16 cellular contexts compared by ENCODE assay signal in the genomic region with DNA sequence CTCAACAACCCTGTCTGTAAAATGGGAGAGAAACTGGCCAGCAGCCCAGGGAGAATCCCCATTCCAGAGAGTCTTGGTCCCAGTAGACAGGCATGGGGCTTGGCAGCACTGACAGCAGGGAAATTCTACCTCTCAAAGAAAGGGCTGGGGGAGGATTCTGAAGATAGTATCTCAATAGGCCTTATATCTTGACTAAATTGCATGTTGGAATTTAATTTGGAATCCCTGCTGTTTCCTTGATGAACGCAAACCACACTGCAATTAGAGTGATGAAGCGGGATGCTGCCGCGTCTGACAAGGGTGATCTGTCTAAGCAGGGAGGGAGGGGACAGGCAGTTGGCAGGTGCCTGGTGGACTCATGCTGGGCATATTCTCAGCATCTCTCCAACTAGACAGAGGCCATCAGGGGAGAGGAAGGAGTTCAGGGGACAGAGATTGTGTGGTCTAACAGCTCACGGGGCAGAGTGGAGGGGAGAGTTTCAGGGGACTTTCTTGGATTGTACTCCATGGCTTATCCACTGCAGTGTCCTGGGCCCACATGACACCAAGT.
"Had no signal": no experiment of that assay in that cellular context is flagged by ENCODE, and none has a peak within 500 bp of the region (broad histone marks: within the 10 kb centered on the region; RNA-seq: fewer than 3 reads in every experiment).

No MANE protein-coding gene starts in this region.

- DNase-seq: activated CD4-positive, alpha-beta T cell treated with anti-CD3 and anti-CD28 coated beads, Interleukin-2, amount 10 ng/mL, durations not matched to agents 7 days and 5 days; activated CD8-positive, alpha-beta memory T cell treated with anti-CD3 and anti-CD28 coated beads, Interleukin-2, amount 50 U/mL, for 48 hours; activated T-cell treated with anti-CD3 and anti-CD28 coated beads, Interleukin-2, amount 50 U/mL, for 72 hours; aorta; endodermal cell; head of caudate nucleus; immature natural killer cell; nephron progenitor cell; occipital lobe; right cardiac atrium; small intestine; stimulated activated CD4-positive, alpha-beta T cell treated with anti-CD3 and anti-CD28 coated beads, Interleukin-4, amount 100 ng/mL, for 4 hours; stimulated activated CD8-positive, alpha-beta memory T cell treated with anti-CD3 and anti-CD28 coated beads, Interleukin-4, amount 100 ng/mL, for 48 hours; stimulated activated naive CD8-positive, alpha-beta T cell treated with anti-CD3 and anti-CD28 coated beads, Interleukin-15, Interleukin-2, amounts not matched to agents 100 U/mL and 50 U/mL, for 24 hours; transverse colon had no signal

- H3K27ac ChIP-seq: transverse colon had no signal

- ATAC-seq: activated T-cell treated with anti-CD3 and anti-CD28 coated beads, Interleukin-2, amount 50 U/mL, for 72 hours; right cardiac atrium; stimulated activated naive CD8-positive, alpha-beta T cell treated with anti-CD3 and anti-CD28 coated beads, Interleukin-15, Interleukin-2, amounts not matched to agents 100 U/mL and 50 U/mL, for 24 hours had no signal

- H3K36me3 ChIP-seq: transverse colon had no signal

- H3K4me3 ChIP-seq: dorsolateral prefrontal cortex, transverse colon had no signal

- H3K27me3 ChIP-seq: dorsolateral prefrontal cortex, transverse colon had no signal

- H3K4me1 ChIP-seq: transverse colon had no signal
